Comparison of ENCODE assay signal across 13 cellular contexts in genomic region chr2:150882751-150883520, GRCh38.
"Had no signal": no experiment of that assay in that cellular context is flagged by ENCODE, and none has a peak within 500 bp of the region (broad histone marks: within the 10 kb centered on the region; RNA-seq: fewer than 3 reads in every experiment).

No MANE protein-coding gene starts in this region.

- H3K27ac ChIP-seq: dorsolateral prefrontal cortex, epithelial cell of prostate, esophagus muscularis mucosa, gastroesophageal sphincter, right atrium auricular region, stomach had no signal

- DNase-seq: cortex of kidney; dorsolateral prefrontal cortex; effector memory CD4-positive, alpha-beta T cell; left colon; mesendoderm; natural killer cell; stimulated activated CD4-positive, alpha-beta T cell treated with anti-CD3 and anti-CD28 coated beads, Interleukin-2, amount 100 ng/mL, for 24 hours; stimulated activated naive CD4-positive, alpha-beta T cell; stomach had no signal

- H3K4me1 ChIP-seq: esophagus muscularis mucosa, gastroesophageal sphincter, right atrium auricular region, stomach had no signal

- H3K4me3 ChIP-seq: dorsolateral prefrontal cortex, esophagus muscularis mucosa, gastroesophageal sphincter, right atrium auricular region, stomach had no signal

- H3K36me3 ChIP-seq: esophagus muscularis mucosa, gastroesophageal sphincter, right atrium auricular region, stomach had no signal

- ATAC-seq: gastroesophageal sphincter, left colon, natural killer cell had no signal

- H3K9me3 ChIP-seq: esophagus muscularis mucosa, gastroesophageal sphincter, right atrium auricular region, stomach had no signal

- H3K27me3 ChIP-seq: esophagus muscularis mucosa, gastroesophageal sphincter, right atrium auricular region, stomach had no signal
